1 cellular context compared by ENCODE assay signal in the genomic region with DNA sequence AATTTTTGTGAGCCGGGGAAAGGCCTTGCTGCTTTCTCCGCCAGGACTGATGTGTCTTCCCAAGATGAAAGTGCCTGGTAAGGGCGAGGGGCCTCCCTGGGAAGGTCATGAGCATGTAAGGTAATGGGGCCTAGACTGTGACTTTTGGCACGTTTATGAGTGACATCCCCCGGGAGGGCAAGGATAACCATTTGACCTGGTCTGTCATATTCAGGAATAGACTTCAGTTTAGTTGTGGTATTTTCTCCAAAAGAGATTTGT.
TF ChIP-seq lines count a peak whose summit lies in the region.

No MANE protein-coding gene starts in this region.

TF ChIP-seq in HepG2, 621 proteins besides CTCF, POLR2A, EP300 and RAD21 (continued from another document):
- TF ChIP-seq NR2F6 (IDR thresholded peaks at IDR 0.05) (peak; percentile 59), NR2F6 (CRISPR knock-in tag; IDR thresholded peaks at IDR 0.05) (no peak), ZNF605 (CRISPR knock-in tag; IDR thresholded peaks at IDR 0.05) (no peak)
